Comparison of ENCODE assay signal across 23 cellular contexts in the genomic region with DNA sequence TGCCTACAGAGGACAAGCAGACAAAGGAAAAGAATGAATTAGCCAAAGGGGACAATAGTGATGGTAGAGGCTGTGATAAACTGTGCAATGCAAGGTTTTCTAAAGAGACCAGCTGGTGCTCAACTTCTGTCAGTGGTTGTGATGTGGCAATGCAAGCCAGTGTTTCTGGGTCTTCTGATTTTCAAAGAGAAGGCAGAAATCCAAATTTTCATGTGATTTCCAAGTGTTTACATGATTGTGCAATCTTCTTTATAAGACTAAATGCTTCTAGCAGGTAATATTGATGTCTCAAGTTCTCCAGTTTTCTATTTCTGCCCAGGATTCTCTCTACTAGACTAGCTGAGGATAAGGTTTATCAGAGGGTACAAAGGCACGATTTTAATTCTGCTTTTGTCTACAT.
A peak's percentile ranks its signal among the peaks of the same experiment; 100 is the strongest.
DNase-seq lines count a peak whose midpoint lies in the region; ATAC-seq, FAIRE-seq and TF ChIP-seq lines count a peak whose summit lies in the region.
"Had no signal": no experiment of that assay in that cellular context is flagged by ENCODE, and none has a peak within 500 bp of the region (broad histone marks: within the 10 kb centered on the region; RNA-seq: fewer than 3 reads in every experiment).

No MANE protein-coding gene starts in this region.

- CTCF ChIA-PET in HepG2 (lab: Yijun Ruan, JAX; ENCODE audit: low intra/inter-chr PET ratio, low total read pairs), result no interaction called here
- CTCF ChIA-PET in K562 (lab: Yijun Ruan, JAX; ENCODE audit: low intra/inter-chr PET ratio), result no interaction called here
- CTCF ChIA-PET in activated CD4-positive, alpha-beta memory T cell treated with anti-CD3 and anti-CD28 coated beads for 36 hours (lab: Charles Lee), result no interaction called here

- H3F3A ChIP-seq in neural progenitor cell (ENCODE audit: low read depth), result no peaks in the 10 kb centered on the region
- H3F3A ChIP-seq in smooth muscle cell (ENCODE audit: low read depth), result no peaks in the 10 kb centered on the region

- TF ChIP-seq EP300 in HepG2 (IDR thresholded peaks at IDR 0.05; ENCODE audit: low read depth in 2 of 2, low read length in 2 of 2) (no peak), HepG2 (CRISPR knock-in tag; IDR thresholded peaks at IDR 0.05; ENCODE audit: borderline replicate concordance) (no peak), K562 (IDR thresholded peaks at IDR 0.05; ENCODE audit: low read length) (no peak)

- peaks cover 6% of the 10 kb centered on the region for H3K4me1 Mint-ChIP-seq in neural progenitor cell
- no peaks in the 10 kb centered on the region for H3K4me1 Mint-ChIP-seq in activated CD4-positive, alpha-beta memory T cell treated with anti-CD3 and anti-CD28 coated beads for 36 hours (ENCODE audit: low read depth)
- H3K4me1 Mint-ChIP-seq: CD4-positive, CD25-positive, alpha-beta regulatory T cell; CD8-positive, alpha-beta memory T cell; GM23338; H9; IgD-negative memory B cell had no signal

- H3K4me3 ChIP-seq in HepG2 (replicated peaks in 1 of 3; ENCODE audit: insufficient read depth in 1 of 3, low read depth in 2 of 3, low read length in 3 of 3), result no peak overlapping the region
- H3K4me3 ChIP-seq in right lobe of liver, result no peak overlapping the region
- no peak overlapping the region for H3K4me3 ChIP-seq in K562
- H3K4me3 ChIP-seq in neural progenitor cell, result no peak overlapping the region
- H3K4me3 ChIP-seq in upper lobe of right lung, result no peak overlapping the region
- H3K4me3 ChIP-seq in smooth muscle cell, result no peak overlapping the region
- H3K4me3 ChIP-seq: GM23338 had no signal

- TF ChIP-seq POLR2A in HepG2 (IDR thresholded peaks at IDR 0.05; ENCODE audit: insufficient read depth in 1 of 2, low read depth in 2 of 2, low read length in 2 of 2) (no peak), right lobe of liver (IDR thresholded peaks at IDR 0.05) (no peak), K562 (conservative IDR thresholded peaks at IDR 0.05) (no peak)

- BruUV-seq in HepG2 (replicated peaks; lab: Mats Ljungman, UMichigan), result no TSS peak
- BruUV-seq in K562 (replicated peaks; lab: Mats Ljungman, UMichigan), result no TSS peak

- POLR2A ChIA-PET in HepG2 (lab: Yijun Ruan, JAX) (no interaction called here), K562 (lab: Yijun Ruan, JAX) (no interaction called here)
- POLR2A ChIA-PET in activated CD4-positive, alpha-beta memory T cell treated with anti-CD3 and anti-CD28 coated beads for 36 hours (lab: Charles Lee), result no interaction called here

- no peaks in the 10 kb centered on the region for H3K36me3 Mint-ChIP-seq in neural progenitor cell
- H3K36me3 Mint-ChIP-seq in activated CD4-positive, alpha-beta memory T cell treated with anti-CD3 and anti-CD28 coated beads for 36 hours, result no peaks in the 10 kb centered on the region
- H3K36me3 Mint-ChIP-seq: CD4-positive, CD25-positive, alpha-beta regulatory T cell; CD8-positive, alpha-beta memory T cell; IgD-negative memory B cell had no signal

- H4K20me1 ChIP-seq in HepG2 (ENCODE audit: insufficient read depth, low read length) (no peaks in the 10 kb centered on the region), K562 (replicated peaks; ENCODE audit: control insufficient read depth, insufficient read depth, low read length) (no peaks in the 10 kb centered on the region), neural progenitor cell (ENCODE audit: low read depth) (no peaks in the 10 kb centered on the region), smooth muscle cell (ENCODE audit: low read depth) (no peaks in the 10 kb centered on the region)

- in situ Hi-C loops in HepG2 (cut with HindIII; ENCODE audit: extremely low pct_ligation_motif_present, low pct_unique_long_range_greater_than_20kb) (no loop called here), K562 (cut with MboI) (no loop called here)

- no peaks in the 10 kb centered on the region for H3K27me3 Mint-ChIP-seq in neural progenitor cell (ENCODE audit: insufficient read depth, low read depth)
- H3K27me3 Mint-ChIP-seq in activated CD4-positive, alpha-beta memory T cell treated with anti-CD3 and anti-CD28 coated beads for 36 hours, result no peaks in the 10 kb centered on the region
- H3K27me3 Mint-ChIP-seq: CD4-positive, CD25-positive, alpha-beta regulatory T cell; CD8-positive, alpha-beta memory T cell; IgD-negative memory B cell had no signal

- DNase-seq in HepG2 (ENCODE audit: low spot score), result no peak
- DNase-seq in right lobe of liver, result no peak
- no peak for DNase-seq in K562 (ENCODE audit: extremely low read depth in 1 of 4, low spot score in 3 of 4)
- DNase-seq in neural progenitor cell (ENCODE audit: low spot score), result no peak
- no peak for DNase-seq in upper lobe of right lung
- DNase-seq in smooth muscle cell (lab: John Stamatoyannopoulos, UW; ENCODE audit: unreplicated experiment), result no peak
- DNase-seq in retina, result no peak
- no peak for DNase-seq in activated CD4-positive, alpha-beta memory T cell treated with anti-CD3 and anti-CD28 coated beads for 36 hours
- DNase-seq: BE2C; C1 segment of cervical spinal cord; CD4-positive, CD25-positive, alpha-beta regulatory T cell; CD8-positive, alpha-beta memory T cell; COR-L47; DMS 273 treated with DMSO at 0.1 percent for 48 hours; DMS79; GDM1; H9; KG1 had no signal

- H3K27me3 ChIP-seq in HepG2 (ENCODE audit: control insufficient read depth in 1 of 2, insufficient read depth in 2 of 2, low read length in 2 of 2) (no peaks in the 10 kb centered on the region), right lobe of liver (no peaks in the 10 kb centered on the region), K562 (ENCODE audit: control insufficient read depth in 2 of 2, insufficient read depth in 2 of 2, low read length in 2 of 2) (no peaks in the 10 kb centered on the region), neural progenitor cell (no peaks in the 10 kb centered on the region), upper lobe of right lung (no peaks in the 10 kb centered on the region), smooth muscle cell (ENCODE audit: low read depth) (no peaks in the 10 kb centered on the region)
- H3K27me3 ChIP-seq: BE2C had no signal

- H3K4me1 ChIP-seq in HepG2 (ENCODE audit: insufficient read depth, low read length) (no peaks in the 10 kb centered on the region), right lobe of liver (no peaks in the 10 kb centered on the region), K562 (replicated peaks in 1 of 2; ENCODE audit: control insufficient read depth in 2 of 2, insufficient read depth in 2 of 2, low read length in 2 of 2) (no peaks in the 10 kb centered on the region), neural progenitor cell (peaks cover 6% of the 10 kb centered on the region), upper lobe of right lung (no peaks in the 10 kb centered on the region), smooth muscle cell (ENCODE audit: low read depth) (no peaks in the 10 kb centered on the region)
- H3K4me1 ChIP-seq: BE2C had no signal

- TF ChIP-seq RAD21 in HepG2 (CRISPR knock-in tag; IDR thresholded peaks at IDR 0.05) (no peak), K562 (CRISPR knock-in tag; conservative IDR thresholded peaks at IDR 0.05 in 1 of 2, IDR thresholded peaks at IDR 0.05 in 1 of 2) (no peak)

- H3K27ac ChIP-seq in HepG2 (ENCODE audit: extremely low read length, insufficient read depth, low read length), result no peak overlapping the region
- no peak overlapping the region for H3K27ac ChIP-seq in right lobe of liver
- H3K27ac ChIP-seq in K562 (ENCODE audit: extremely low read depth, low read depth, low read length), result no peak overlapping the region
- H3K27ac ChIP-seq in neural progenitor cell, result no peak overlapping the region
- no peak overlapping the region for H3K27ac ChIP-seq in upper lobe of right lung
- H3K27ac ChIP-seq in smooth muscle cell (ENCODE audit: low read depth), result no peak overlapping the region
- H3K27ac ChIP-seq: HL-60 had no signal

- H3K36me3 ChIP-seq in HepG2 (replicated peaks in 1 of 2; ENCODE audit: control insufficient read depth in 1 of 2, insufficient read depth in 2 of 2, low read length in 2 of 2) (no peaks in the 10 kb centered on the region), right lobe of liver (no peaks in the 10 kb centered on the region), K562 (ENCODE audit: control insufficient read depth, insufficient read depth, low read length) (no peaks in the 10 kb centered on the region), neural progenitor cell (no peaks in the 10 kb centered on the region), upper lobe of right lung (no peaks in the 10 kb centered on the region), smooth muscle cell (ENCODE audit: low read depth) (no peaks in the 10 kb centered on the region)
- H3K36me3 ChIP-seq: BE2C had no signal

- H3K27ac Mint-ChIP-seq in neural progenitor cell, result no peak overlapping the region
- no peak overlapping the region for H3K27ac Mint-ChIP-seq in activated CD4-positive, alpha-beta memory T cell treated with anti-CD3 and anti-CD28 coated beads for 36 hours
- H3K27ac Mint-ChIP-seq: CD4-positive, CD25-positive, alpha-beta regulatory T cell; CD8-positive, alpha-beta memory T cell; GM23338; H9; IgD-negative memory B cell had no signal

- ATAC-seq in HepG2, result no peak
- no peak for ATAC-seq in right lobe of liver
- ATAC-seq in K562, result no peak
- ATAC-seq in upper lobe of right lung, result peak; percentile 56
- ATAC-seq: GM23338 had no signal

- H2AFZ ChIP-seq in HepG2 (ENCODE audit: low read length), result no peak overlapping the region
- no peak overlapping the region for H2AFZ ChIP-seq in K562 (ENCODE audit: low read depth, low read length)
- peak overlapping the region; percentile 29 for H2AFZ ChIP-seq in neural progenitor cell (replicated peaks)
- H2AFZ ChIP-seq in smooth muscle cell (ENCODE audit: low read depth), result no peak overlapping the region
- H2AFZ ChIP-seq: GM23338 had no signal

- H3K9me3 Mint-ChIP-seq in neural progenitor cell, result no peaks in the 10 kb centered on the region
- peaks cover 13% of the 10 kb centered on the region for H3K9me3 Mint-ChIP-seq in activated CD4-positive, alpha-beta memory T cell treated with anti-CD3 and anti-CD28 coated beads for 36 hours
- H3K9me3 Mint-ChIP-seq: GM23338, H9 had no signal

- H3K9me3 ChIP-seq in HepG2 (ENCODE audit: low read length) (no peaks in the 10 kb centered on the region), right lobe of liver (no peaks in the 10 kb centered on the region), K562 (replicated peaks; ENCODE audit: control insufficient read depth, insufficient read depth, low read depth, low read length) (no peaks in the 10 kb centered on the region), neural progenitor cell (ENCODE audit: low read depth) (no peaks in the 10 kb centered on the region), upper lobe of right lung (no peaks in the 10 kb centered on the region), smooth muscle cell (replicated peaks; ENCODE audit: low read depth) (no peaks in the 10 kb centered on the region)
- H3K9me3 ChIP-seq: BE2C had no signal

- H3K4me2 ChIP-seq in HepG2 (ENCODE audit: low read depth, low read length) (no peak overlapping the region), K562 (ENCODE audit: insufficient read depth, low read length) (no peak overlapping the region), neural progenitor cell (no peak overlapping the region), smooth muscle cell (no peak overlapping the region)
- H3K4me2 ChIP-seq: GM23338 had no signal

- intact Hi-C loops in HepG2 (cut with micrococcal nuclease; ENCODE audit: unreplicated experiment), result no loop called here
- intact Hi-C loops in right lobe of liver (cut with DNase I), result no loop called here
- intact Hi-C loops in K562 (cut with micrococcal nuclease), result no loop called here
- intact Hi-C loops in upper lobe of right lung (cut with DNase I), result no loop called here
- intact Hi-C loops in activated CD4-positive, alpha-beta memory T cell treated with anti-CD3 and anti-CD28 coated beads for 36 hours (cut with micrococcal nuclease), result no loop called here

- WGBS in HepG2 (ENCODE audit: low lambda C conversion rate), result 0% methylated on average over 1 of the region's 1 CpG
- WGBS in right lobe of liver (ENCODE audit: insufficient coverage, low coverage, low lambda C conversion rate, missing lambda C conversion rate), result 31% methylated on average over 1 of the region's 1 CpG
- WGBS in K562 (ENCODE audit: insufficient coverage, low coverage, missing lambda C conversion rate), result 0% methylated on average over 1 of the region's 1 CpG
- 81% methylated on average over 1 of the region's 1 CpG for WGBS in smooth muscle cell (ENCODE audit: low lambda C conversion rate)

- FAIRE-seq in HepG2 (lab: Jason Lieb, UNC), result no peak
- no peak for FAIRE-seq in K562 (lab: Jason Lieb, UNC)
- FAIRE-seq: GM12892, GM18507 had no signal

- H3K79me2 ChIP-seq in HepG2 (ENCODE audit: insufficient read depth, low read length), result no peaks in the 10 kb centered on the region
- H3K79me2 ChIP-seq in K562 (ENCODE audit: control insufficient read depth, insufficient read depth, low read length), result no peaks in the 10 kb centered on the region
- no peaks in the 10 kb centered on the region for H3K79me2 ChIP-seq in neural progenitor cell (ENCODE audit: low read depth)
- H3K79me2 ChIP-seq in smooth muscle cell (ENCODE audit: low read depth), result no peaks in the 10 kb centered on the region

- H3K4me3 Mint-ChIP-seq in neural progenitor cell, result no peak overlapping the region
- no peak overlapping the region for H3K4me3 Mint-ChIP-seq in activated CD4-positive, alpha-beta memory T cell treated with anti-CD3 and anti-CD28 coated beads for 36 hours
- H3K4me3 Mint-ChIP-seq: CD4-positive, CD25-positive, alpha-beta regulatory T cell; CD8-positive, alpha-beta memory T cell; GM23338; H9 had no signal

- H3K9me1 ChIP-seq in K562 (ENCODE audit: control insufficient read depth, insufficient read depth, low read length), result no peaks in the 10 kb centered on the region

- H3K9ac ChIP-seq in HepG2 (ENCODE audit: insufficient read depth, low read depth, low read length), result no peak overlapping the region
- H3K9ac ChIP-seq in K562 (ENCODE audit: insufficient read depth in 1 of 2, low read depth in 2 of 2, low read length in 2 of 2), result no peak overlapping the region
- H3K9ac ChIP-seq in neural progenitor cell, result no peak overlapping the region
- no peak overlapping the region for H3K9ac ChIP-seq in smooth muscle cell (ENCODE audit: low read depth)

- no peak for TF ChIP-seq CTCF in HepG2 (CRISPR knock-in tag; IDR thresholded peaks at IDR 0.05)
- TF ChIP-seq CTCF in right lobe of liver (IDR thresholded peaks at IDR 0.05), result no peak
- TF ChIP-seq CTCF in K562 (IDR thresholded peaks at IDR 0.05 in 2 of 3, conservative IDR thresholded peaks at IDR 0.05 in 1 of 3; ENCODE audit: insufficient read depth in 2 of 3, low read depth in 1 of 3, low read length in 3 of 3), result no peak
- TF ChIP-seq CTCF in neural progenitor cell (IDR thresholded peaks at IDR 0.05), result no peak
- TF ChIP-seq CTCF in upper lobe of right lung (IDR thresholded peaks at IDR 0.05), result no peak
- TF ChIP-seq CTCF in smooth muscle cell (IDR thresholded peaks at IDR 0.05; ENCODE audit: borderline replicate concordance, insufficient read depth, poor library complexity, severe bottlenecking), result no peak
